ENCODE assay signal across 12 cellular contexts in the genomic region with DNA sequence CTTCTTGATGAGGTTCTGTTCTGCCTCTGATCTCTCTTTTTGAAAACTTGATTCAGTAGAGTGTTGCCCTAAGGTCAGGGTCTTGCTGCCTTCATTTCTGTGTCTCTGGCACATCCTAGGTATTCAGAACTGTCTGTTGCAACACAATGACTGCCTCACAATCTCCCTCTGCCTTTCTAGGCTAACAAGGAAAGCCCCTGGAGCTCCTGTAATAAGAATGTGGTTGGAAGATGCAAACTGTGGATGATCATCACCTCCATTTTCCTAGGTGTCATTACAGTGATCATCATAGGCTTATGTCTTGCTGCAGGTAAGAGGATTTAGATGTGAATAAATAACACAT. TPM values are rescaled to one million over a fixed set of nuclear protein-coding genes. Genes with fewer than 3 reads are reported as not detected.
DNase-seq lines count a peak whose midpoint lies in the region; ATAC-seq and TF ChIP-seq lines count a peak whose summit lies in the region.
"Had no signal": no experiment of that assay in that cellular context is flagged by ENCODE, and none has a peak within 500 bp of the region (broad histone marks: within the 10 kb centered on the region; RNA-seq: fewer than 3 reads in every experiment).

No MANE protein-coding gene starts in this region.

- H3K4me3 Mint-ChIP-seq in neural crest cell = peak overlapping the region; percentile 73

- H3K36me3 Mint-ChIP-seq in neural crest cell (ENCODE audit: low read depth) = peaks cover 17% of the 10 kb centered on the region

- peaks cover 5% of the 10 kb centered on the region; the same call in 1 of the 2 replicates for H3K36me3 ChIP-seq in HUES64 (ENCODE audit: insufficient read depth, low read length)
- H3K36me3 ChIP-seq in MG63 = no peaks in the 10 kb centered on the region; the same call in 1 of the 2 replicates
- H3K36me3 ChIP-seq: ovary had no signal

- H3K27me3 ChIP-seq in HUES64 (ENCODE audit: insufficient read depth, low read length) (no peaks in the 10 kb centered on the region), MG63 (no peaks in the 10 kb centered on the region)
- H3K27me3 ChIP-seq: ovary had no signal

- H3K27ac Mint-ChIP-seq in neural crest cell (ENCODE audit: unreplicated experiment) = peak overlapping the region; percentile 30

- H3K4me1 ChIP-seq in HUES64 (ENCODE audit: insufficient read depth, low read length) = peaks cover 22% of the 10 kb centered on the region

- H3K27me3 Mint-ChIP-seq in neural crest cell (ENCODE audit: low read depth) = peaks cover 2% of the 10 kb centered on the region

- DNase-seq in AG10803 (ENCODE audit: low read depth) = no peak
- DNase-seq in epithelial cell of prostate (ENCODE audit: low read depth, low spot score) = no peak
- no peak for DNase-seq in neural crest cell (ENCODE audit: low read depth, low spot score)
- DNase-seq in MG63 = no peak
- DNase-seq in AML-193 (lab: John Stamatoyannopoulos, UW) = no peak
- DNase-seq in stimulated activated CD4-positive, alpha-beta T cell treated with anti-CD3 and anti-CD28 coated beads, Interleukin-15, amount 100 ng/mL, for 24 hours = no peak
- DNase-seq: ovary; stimulated activated naive CD4-positive, alpha-beta T cell had no signal

- H3K9ac ChIP-seq in HUES64 (ENCODE audit: low read depth, low read length) = no peak overlapping the region

- H3K4me3 ChIP-seq in AG10803 (ENCODE audit: low read length) (peak overlapping the region; percentile 2; the same call in 1 of the 2 replicates), HUES64 (ENCODE audit: low read length) (no peak overlapping the region), MG63 (no peak overlapping the region)
- H3K4me3 ChIP-seq: ovary had no signal

- no peak for ATAC-seq in esophagus mucosa

- peak overlapping the region; percentile 55; the same call in 1 of the 2 replicates for H3K27ac ChIP-seq in HUES64 (ENCODE audit: low read depth, low read length)
- peak overlapping the region; percentile 1 for H3K27ac ChIP-seq in epithelial cell of prostate
- H3K27ac ChIP-seq: ovary had no signal

- H3K4me1 Mint-ChIP-seq in neural crest cell = peaks cover 44% of the 10 kb centered on the region

- no peaks in the 10 kb centered on the region for H3K9me3 Mint-ChIP-seq in neural crest cell

- no peak for TF ChIP-seq CTCF in AG10803 (conservative IDR thresholded peaks at IDR 0.05; ENCODE audit: low read length)
- TF ChIP-seq CTCF in neural crest cell (conservative IDR thresholded peaks at IDR 0.05) = no peak

- H3K9me3 ChIP-seq in HUES64 (ENCODE audit: insufficient read depth, low read depth, low read length) = no peaks in the 10 kb centered on the region
- H3K9me3 ChIP-seq in MG63 = no peaks in the 10 kb centered on the region
- H3K9me3 ChIP-seq: ovary had no signal

RNA-seq across cellular contexts. Expression of a gene that starts 7.0 kb away (rescaled TPM):
- 11.8 TPM for polyA plus RNA-seq in HUES64 (2013, experiment 1 of 2)
- polyA plus RNA-seq in HUES64 (2013, experiment 2 of 2) = 12.3 TPM
- total RNA-seq in neural crest cell = 21.5 and 22.5 TPM in 2 replicates
- total RNA-seq in MG63 (2014; rRNA removed; shearing (Covaris generic); ENCODE audit: low replicate concordance) = 2.2 and 2.4 TPM in 2 replicates
- 3.3 TPM for total RNA-seq in esophagus mucosa

RNA-seq across cellular contexts. Expression of a gene that starts 39.9 kb away (rescaled TPM):
- polyA plus RNA-seq in HUES64 (2013, experiment 1 of 2) = not detected
- polyA plus RNA-seq in HUES64 (2013, experiment 2 of 2) = not detected
- not detected in 2 replicates for total RNA-seq in neural crest cell
- not detected in 2 replicates for total RNA-seq in MG63 (2014; rRNA removed; shearing (Covaris generic); ENCODE audit: low replicate concordance)
- total RNA-seq in esophagus mucosa = 1.1 TPM
- total RNA-seq: H4 had no signal

RNA-seq across cellular contexts. Expression of a gene that starts 58.6 kb away (rescaled TPM):
- polyA plus RNA-seq in HUES64 (2013, experiment 1 of 2) = not detected
- not detected for polyA plus RNA-seq in HUES64 (2013, experiment 2 of 2)
- total RNA-seq in neural crest cell = not detected in 2 replicates
- total RNA-seq in MG63 (2014; rRNA removed; shearing (Covaris generic); ENCODE audit: low replicate concordance) = not detected in 2 replicates
- not detected for total RNA-seq in esophagus mucosa
- total RNA-seq: MCF 10A had no signal
- polyA plus RNA-seq: ovary had no signal
